ENCODE assay signal across 26 cellular contexts in genomic region chr4:93221771-93222170, GRCh38.
"Had no signal": no experiment of that assay in that cellular context is flagged by ENCODE, and none has a peak within 500 bp of the region (broad histone marks: within the 10 kb centered on the region; RNA-seq: fewer than 3 reads in every experiment).

No MANE protein-coding gene starts in this region.

- H3K4me3 ChIP-seq: stomach, suprapubic skin, testis, thoracic aorta, thyroid gland, tibial artery, tibial nerve, transverse colon, upper lobe of left lung, upper lobe of right lung, uterus, vagina had no signal

- ATAC-seq: stimulated activated effector memory CD8-positive, alpha-beta T cell treated with anti-CD3 and anti-CD28 coated beads, Interleukin-12 subunit alpha, Interleukin-12 subunit beta, amount 100 ng/mL, for 72 hours; stimulated activated memory B cell treated with anti-CD40 and anti-IgM and Interleukin-4, amounts not matched to agents 10 μg/mL and 1 μg/mL and 100 μg/mL, for 72 hours; stimulated activated naive B cell treated with anti-CD40 and anti-IgM and Interleukin-4, amounts not matched to agents 10 μg/mL and 1 μg/mL and 100 μg/mL, for 72 hours; stimulated activated naive CD8-positive, alpha-beta T cell treated with anti-CD3 and anti-CD28 coated beads, Interleukin-15, amount 100 ng/mL, for 72 hours; stimulated activated naive CD8-positive, alpha-beta T cell treated with anti-CD3 and anti-CD28 coated beads, Interleukin-15, Interleukin-2, amounts not matched to agents 100 U/mL and 50 U/mL, for 24 hours; upper lobe of right lung had no signal

- H3K4me1 ChIP-seq: stomach, suprapubic skin, testis, thyroid gland, tibial artery, tibial nerve, transverse colon, upper lobe of left lung, upper lobe of right lung, uterus, vagina had no signal

- H3K9me3 ChIP-seq: suprapubic skin, testis, thoracic aorta, thyroid gland, tibial artery, transverse colon, upper lobe of left lung, upper lobe of right lung, uterus, vagina had no signal

- DNase-seq: stimulated activated CD4-positive, alpha-beta T cell treated with anti-CD3 and anti-CD28 coated beads, Interleukin-2, amount 100 ng/mL, for 48 hours; stimulated activated CD4-positive, alpha-beta T cell treated with anti-CD3 and anti-CD28 coated beads, Interleukin-4, amount 100 ng/mL, for 1 hour; stimulated activated CD4-positive, alpha-beta T cell treated with anti-CD3 and anti-CD28 coated beads, Interleukin-4, amount 100 ng/mL, for 24 hours; stimulated activated CD4-positive, alpha-beta T cell treated with anti-CD3 and anti-CD28 coated beads, Interleukin-4, amount 100 ng/mL, for 4 hours; stimulated activated CD8-positive, alpha-beta memory T cell treated with anti-CD3 and anti-CD28 coated beads, Interleukin-4, amount 100 ng/mL, for 48 hours; stimulated activated naive B cell treated with anti-CD40 and anti-IgM and Interleukin-4, amounts not matched to agents 10 μg/mL and 1 μg/mL and 100 μg/mL, for 72 hours; stimulated activated naive CD4-positive, alpha-beta T cell; stimulated activated naive CD4-positive, alpha-beta T cell treated with Interleukin-2 at 50 U/mL for 16 hours; stimulated activated naive CD8-positive, alpha-beta T cell treated with anti-CD3 and anti-CD28 coated beads, Interleukin-15, amount 100 ng/mL, for 72 hours; stimulated activated naive CD8-positive, alpha-beta T cell treated with anti-CD3 and anti-CD28 coated beads, Interleukin-15, Interleukin-2, amounts not matched to agents 100 U/mL and 50 U/mL, for 24 hours; stomach; substantia nigra; testis; thyroid gland; tibial artery; transverse colon; trophoblast cell; upper lobe of left lung; upper lobe of right lung; uterus had no signal

- H3K27me3 ChIP-seq: stomach, suprapubic skin, testis, thyroid gland, tibial artery, tibial nerve, transverse colon, upper lobe of left lung, upper lobe of right lung, uterus, vagina had no signal

- H3K27ac ChIP-seq: stomach, suprapubic skin, testis, thoracic aorta, thyroid gland, tibial artery, tibial nerve, transverse colon, upper lobe of left lung, upper lobe of right lung, uterus, vagina had no signal

- H3K36me3 ChIP-seq: stomach, suprapubic skin, thoracic aorta, thyroid gland, tibial artery, tibial nerve, transverse colon, upper lobe of left lung, upper lobe of right lung, uterus, vagina had no signal
